20 cellular contexts compared by ENCODE assay signal in genomic region chr17:74150428-74151025, GRCh38. TPM values are rescaled to one million over a fixed set of nuclear protein-coding genes. Genes with fewer than 3 reads are reported as not detected.
DNase-seq lines count a peak whose midpoint lies in the region; ATAC-seq and TF ChIP-seq lines count a peak whose summit lies in the region.
"Had no signal": no experiment of that assay in that cellular context is flagged by ENCODE, and none has a peak within 500 bp of the region (broad histone marks: within the 10 kb centered on the region; RNA-seq: fewer than 3 reads in every experiment).

No MANE protein-coding gene starts in this region.

- H3K4me1 ChIP-seq in RWPE2 (ENCODE audit: insufficient read depth, poor library complexity, severe bottlenecking) (no peaks in the 10 kb centered on the region), upper lobe of right lung (no peaks in the 10 kb centered on the region)
- H3K4me1 ChIP-seq: Caco-2 had no signal

- H3K4me3 Mint-ChIP-seq in glutamatergic neuron (ENCODE audit: unreplicated experiment): no peak overlapping the region
- H3K4me3 Mint-ChIP-seq: B cell; CD4-positive, CD25-positive, alpha-beta regulatory T cell had no signal

- peaks cover 3% of the 10 kb centered on the region for H3K36me3 Mint-ChIP-seq in glutamatergic neuron (ENCODE audit: unreplicated experiment)
- H3K36me3 Mint-ChIP-seq: CD4-positive, CD25-positive, alpha-beta regulatory T cell had no signal

- DNase-seq in RWPE2 (ENCODE audit: low spot score) (peak; percentile 21), glutamatergic neuron (no peak), mesenteric fat pad (ENCODE audit: low spot score) (peak; percentile 73), upper lobe of right lung (no peak), NCI-H1048 (lab: John Stamatoyannopoulos, UW) (no peak)
- no peak for DNase-seq in NK-92 treated with Interleukin-12 subunit alpha and Interleukin-12 subunit beta, amount 100 ng/mL, for 24 hours (lab: John Stamatoyannopoulos, UW)
- DNase-seq: ACHN; Caco-2; CD4-positive, CD25-positive, alpha-beta regulatory T cell; GM23248; KBM-7; NCI-H1436; NCI-H2029; NCI-H2171 treated with DMSO at 0.1 percent for 48 hours; NCI-H446 treated with DMSO at 0.1 percent for 48 hours; OCI-M1; RPMI8226 had no signal

- H3K27me3 ChIP-seq in RWPE2 (ENCODE audit: insufficient read depth, poor library complexity, severe bottlenecking) (peaks cover 5% of the 10 kb centered on the region), upper lobe of right lung (peaks cover 7% of the 10 kb centered on the region)

- peaks cover 25% of the 10 kb centered on the region for H3K9me3 Mint-ChIP-seq in glutamatergic neuron (ENCODE audit: unreplicated experiment)

- H3K9me3 ChIP-seq in RWPE2 (ENCODE audit: severe bottlenecking): no peaks in the 10 kb centered on the region
- H3K9me3 ChIP-seq in upper lobe of right lung: no peaks in the 10 kb centered on the region

- H3K36me3 ChIP-seq in RWPE2 (ENCODE audit: low read depth) (no peaks in the 10 kb centered on the region), upper lobe of right lung (no peaks in the 10 kb centered on the region)

- intact Hi-C loops in upper lobe of right lung (cut with DNase I): no loop called here

- peaks cover 17% of the 10 kb centered on the region for H3K27me3 Mint-ChIP-seq in glutamatergic neuron (ENCODE audit: unreplicated experiment)

- H3K4me3 ChIP-seq in RWPE2 (ENCODE audit: severe bottlenecking) (no peak overlapping the region), upper lobe of right lung (no peak overlapping the region)
- H3K4me3 ChIP-seq: GM23248 had no signal

- peak overlapping the region; percentile 43 for H3K27ac Mint-ChIP-seq in glutamatergic neuron (ENCODE audit: unreplicated experiment)
- H3K27ac Mint-ChIP-seq: B cell; CD4-positive, CD25-positive, alpha-beta regulatory T cell had no signal

- peaks cover 37% of the 10 kb centered on the region for H3K4me1 Mint-ChIP-seq in glutamatergic neuron (ENCODE audit: low read depth, unreplicated experiment)
- H3K4me1 Mint-ChIP-seq: B cell; CD4-positive, CD25-positive, alpha-beta regulatory T cell had no signal

- TF ChIP-seq CTCF in RWPE2 (IDR thresholded peaks at IDR 0.05; ENCODE audit: poor library complexity, severe bottlenecking) (no peak), glutamatergic neuron (IDR thresholded peaks at IDR 0.05; ENCODE audit: partially characterized antibody, unreplicated experiment) (no peak), upper lobe of right lung (IDR thresholded peaks at IDR 0.05) (no peak)

- ATAC-seq in RWPE2 (ENCODE audit: low read depth) (no peak), upper lobe of right lung (peak; percentile 23), HG03442 (IDR thresholded peaks at IDR 0.05; ENCODE audit: unreplicated experiment) (no peak)
- ATAC-seq: HCT116 had no signal

- H3K27ac ChIP-seq in RWPE2 (ENCODE audit: poor library complexity, severe bottlenecking) (no peak overlapping the region), upper lobe of right lung (no peak overlapping the region)
- H3K27ac ChIP-seq: GM23248 had no signal

RNA-seq across cellular contexts. Expression of gene RPL38, which starts 53.0 kb away (rescaled TPM):
- total RNA-seq in glutamatergic neuron (ENCODE audit: unreplicated experiment) (600 TPM), mesenteric fat pad (642 TPM), upper lobe of right lung (659 TPM)

Comparison
In these comparisons a context has a peak if more than half of its experiments do, and no peak if none do; other contexts are left out.
1. DNase-seq: peak in RWPE2 (single experiment) and mesenteric fat pad (single experiment); none in glutamatergic neuron (single experiment), upper lobe of right lung (single experiment), NK-92 treated with Interleukin-12 subunit alpha and Interleukin-12 subunit beta, amount 100 ng/mL, for 24 hours (single experiment) and NCI-H1048 (single experiment).